Comparison of ENCODE assay signal across 8 cellular contexts in genomic region chr7:873367-874002, GRCh38. TPM values are rescaled to one million over a fixed set of nuclear protein-coding genes. Genes with fewer than 3 reads are reported as not detected.
DNase-seq lines count a peak whose midpoint lies in the region; ATAC-seq, FAIRE-seq and TF ChIP-seq lines count a peak whose summit lies in the region.

No MANE protein-coding gene starts in this region.

- TF ChIP-seq EP300 in HepG2 (IDR thresholded peaks at IDR 0.05; ENCODE audit: low read depth in 2 of 2, low read length in 2 of 2) (peak in 1 of 2 experiments; percentile 44; a peak in 1 of 4 replicates), HepG2 (CRISPR knock-in tag; IDR thresholded peaks at IDR 0.05; ENCODE audit: borderline replicate concordance) (no peak; the same call in 1 of the 2 replicates)

- intact Hi-C loops in HCT116 (cut with micrococcal nuclease) (loop anchor here (1.0 to 5.0 kb wide), 2 partner anchors 87 to 551 kb away; no protein-coding TSS in a partner anchor), HepG2 (cut with micrococcal nuclease; ENCODE audit: unreplicated experiment) (loop anchor here (1.0 to 10.0 kb wide), 3 partner anchors 37 to 87 kb away; no protein-coding TSS in a partner anchor)

- no peaks in the 10 kb centered on the region for H3K27me3 ChIP-seq in BJ (ENCODE audit: control insufficient read depth, insufficient read depth, low read length)
- H3K27me3 ChIP-seq in HCT116 (ENCODE audit: insufficient read depth, low read length), result no peaks in the 10 kb centered on the region
- H3K27me3 ChIP-seq in HepG2 (ENCODE audit: control insufficient read depth in 1 of 2, insufficient read depth in 2 of 2, low read length in 2 of 2), result no peaks in the 10 kb centered on the region

- TF ChIP-seq POLR2A in HCT116 (IDR thresholded peaks at IDR 0.05; ENCODE audit: borderline replicate concordance, extremely low read depth, insufficient read depth, insufficient read length) (no peak), HepG2 (IDR thresholded peaks at IDR 0.05; ENCODE audit: insufficient read depth in 1 of 2, low read depth in 2 of 2, low read length in 2 of 2) (peak in 1 of 2 experiments; percentile 33; a peak in 1 of 4 replicates)

- peak; percentile 43 for ATAC-seq in HCT116
- ATAC-seq in HepG2, result peak; percentile 61
- ATAC-seq in HG03097 (IDR thresholded peaks at IDR 0.05; ENCODE audit: low FRiP score, unreplicated experiment), result no peak

- H3K36me3 ChIP-seq in BJ (ENCODE audit: control insufficient read depth, insufficient read depth, low read length), result peaks cover 10% of the 10 kb centered on the region
- H3K36me3 ChIP-seq in HCT116 (ENCODE audit: control insufficient read depth in 1 of 2, insufficient read depth in 2 of 2, low read length in 2 of 2), result peaks cover 21 to 27% of the 10 kb centered on the region in 2 experiments
- H3K36me3 ChIP-seq in HepG2 (replicated peaks in 1 of 2; ENCODE audit: control insufficient read depth in 1 of 2, insufficient read depth in 2 of 2, low read length in 2 of 2), result peaks cover 5 to 28% of the 10 kb centered on the region in 2 experiments

- peaks cover 10 to 26% of the 10 kb centered on the region in 2 experiments; a peak in 3 of 4 replicates for H3K4me1 ChIP-seq in HCT116 (ENCODE audit: control insufficient read depth in 1 of 2, insufficient read depth in 2 of 2, low read length in 2 of 2)
- peaks cover 17% of the 10 kb centered on the region for H3K4me1 ChIP-seq in HepG2 (ENCODE audit: insufficient read depth, low read length)

- CTCF ChIA-PET in BJ (lab: Yijun Ruan, JAX) (interaction anchor here (0.6 to 5.6 kb wide), 17 partner anchors 9 to 586 kb away, joined by 3 to 80 read pairs (median 6); no protein-coding TSS in a partner anchor), HCT116 (lab: Charles Lee) (interaction anchor here (0.6 to 1.5 kb wide), 10 partner anchors 10 to 552 kb away, joined by 3 to 10 read pairs (median 4); partner anchors contain the start of gene SUN1), HepG2 (lab: Yijun Ruan, JAX; ENCODE audit: low intra/inter-chr PET ratio, low total read pairs) (interaction anchor here (1.6 kb wide), 1 partner anchor 86 kb away, joined by 23 read pairs; no protein-coding TSS in a partner anchor)

- BruUV-seq in HCT116 (replicated peaks; lab: Mats Ljungman, UMichigan), result no TSS peak
- TSS peak; percentile 55 for BruUV-seq in HepG2 (replicated peaks; lab: Mats Ljungman, UMichigan)

- no peak overlapping the region for H3K4me3 ChIP-seq in BJ (ENCODE audit: low read depth, low read length)
- no peak overlapping the region for H3K4me3 ChIP-seq in HCT116 (replicated peaks in 1 of 2; ENCODE audit: low read depth in 1 of 2, low read length in 2 of 2)
- H3K4me3 ChIP-seq in coronary artery, result no peak overlapping the region
- H3K4me3 ChIP-seq in HepG2 (replicated peaks in 1 of 3; ENCODE audit: insufficient read depth in 1 of 3, low read depth in 2 of 3, low read length in 3 of 3), result no peak overlapping the region

- peak overlapping the region; percentile 36 for H3K27ac ChIP-seq in HCT116 (ENCODE audit: low read depth, low read length)
- H3K27ac ChIP-seq in coronary artery, result peak overlapping the region; percentile 34 to 68
- peak overlapping the region; percentile 55 for H3K27ac ChIP-seq in HepG2 (ENCODE audit: extremely low read length, insufficient read depth, low read length)

- H3K9me3 ChIP-seq in HCT116 (ENCODE audit: control insufficient read depth in 1 of 2, insufficient read depth in 1 of 2, low read depth in 1 of 2, low read length in 2 of 2), result no peaks in the 10 kb centered on the region
- no peaks in the 10 kb centered on the region for H3K9me3 ChIP-seq in HepG2 (ENCODE audit: low read length)

- peak; percentile 30 for DNase-seq in BJ (ENCODE audit: low read depth)
- peak; percentile 72 for DNase-seq in HCT116 (ENCODE audit: low read depth, low spot score)
- peak; percentile 44 for DNase-seq in NCI-H526 treated with DMSO at 0.1 percent for 48 hours (lab: John Stamatoyannopoulos, UW)
- DNase-seq in activated CD4-positive, alpha-beta T cell treated with anti-CD3 and anti-CD28 coated beads for 48 hours, result peak; percentile 82
- DNase-seq in coronary artery (ENCODE audit: low spot score), result peak; percentile 85
- peak; percentile 79 for DNase-seq in HepG2 (ENCODE audit: low spot score)
- peak; percentile 70 for DNase-seq in stimulated activated CD4-positive, alpha-beta T cell treated with anti-CD3 and anti-CD28 coated beads, Interleukin-4, amount 100 ng/mL, for 1 hour

- in situ Hi-C loops in HepG2 (cut with HindIII; ENCODE audit: extremely low pct_ligation_motif_present, low pct_unique_long_range_greater_than_20kb), result loop anchor here (5.0 kb wide), 1 partner anchor 86 kb away; no protein-coding TSS in a partner anchor

- H3K79me2 ChIP-seq in HCT116 (ENCODE audit: insufficient read depth, low read length), result peaks cover 21% of the 10 kb centered on the region
- H3K79me2 ChIP-seq in HepG2 (ENCODE audit: insufficient read depth, low read length), result peaks cover 7% of the 10 kb centered on the region

- RAD21 ChIA-PET in HCT116 (lab: Charles Lee; ENCODE audit: low non-redundant PET in 1 of 2, low total read pairs in 2 of 2, uncharacterized antibody in 2 of 2, unreplicated experiment in 2 of 2), result interaction anchor here (0.5 to 0.6 kb wide), 2 partner anchors 53 to 282 kb away, joined by 4 read pairs; no protein-coding TSS in a partner anchor

- peak overlapping the region; percentile 42 for H3K9ac ChIP-seq in HCT116 (ENCODE audit: low read length)
- no peak overlapping the region; the same call in 1 of the 2 replicates for H3K9ac ChIP-seq in HepG2 (ENCODE audit: insufficient read depth, low read depth, low read length)

- H3K4me2 ChIP-seq in HCT116 (ENCODE audit: low read length) (no peak overlapping the region; the same call in 1 of the 2 replicates), HepG2 (ENCODE audit: low read depth, low read length) (no peak overlapping the region)

- H4K20me1 ChIP-seq in HCT116 (ENCODE audit: insufficient read depth), result no peaks in the 10 kb centered on the region; the same call in 1 of the 2 replicates
- peaks cover 5% of the 10 kb centered on the region; the same call in 1 of the 2 replicates for H4K20me1 ChIP-seq in HepG2 (ENCODE audit: insufficient read depth, low read length)

- no peaks in the 10 kb centered on the region for H3K9me2 ChIP-seq in HCT116 (ENCODE audit: insufficient read depth)

- FAIRE-seq in HepG2 (lab: Jason Lieb, UNC), result peak; percentile 90

- POLR2A ChIA-PET in BJ (lab: Charles Lee), result interaction anchor here (0.6 kb wide), 1 partner anchor 260 kb away, joined by 4 read pairs; no protein-coding TSS in a partner anchor
- POLR2A ChIA-PET in HCT116 (lab: Charles Lee), result no interaction called here
- POLR2A ChIA-PET in HepG2 (lab: Yijun Ruan, JAX), result interaction anchor here (1.0 to 1.1 kb wide), 2 partner anchors 28 to 83 kb away, joined by 3 to 5 read pairs; no protein-coding TSS in a partner anchor

- 48% methylated on average over 12 of the region's 18 CpGs for WGBS in HepG2 (ENCODE audit: low lambda C conversion rate)

- no peak for TF ChIP-seq RAD21 in HCT116 (IDR thresholded peaks at IDR 0.05; ENCODE audit: low read depth)
- peak; percentile 80 for TF ChIP-seq RAD21 in HepG2 (CRISPR knock-in tag; IDR thresholded peaks at IDR 0.05)

- TF ChIP-seq CTCF in BJ (IDR thresholded peaks at IDR 0.05; ENCODE audit: insufficient read depth, low read depth, low read length), result peak; percentile 98
- peak in 2 of 3 experiments; percentile 96 to 99; a peak in 4 of 6 replicates for TF ChIP-seq CTCF in HCT116 (IDR thresholded peaks at IDR 0.05 in 2 of 3, conservative IDR thresholded peaks at IDR 0.05 in 1 of 3; ENCODE audit: borderline replicate concordance in 1 of 3, insufficient read depth in 1 of 3, low read depth in 2 of 3, low read length in 2 of 3)
- TF ChIP-seq CTCF in coronary artery (IDR thresholded peaks at IDR 0.05), result peak; percentile 85
- peak; percentile 97 for TF ChIP-seq CTCF in HepG2 (CRISPR knock-in tag; IDR thresholded peaks at IDR 0.05)

- H2AFZ ChIP-seq in HCT116 (ENCODE audit: low read depth, low read length, poor library complexity, severe bottlenecking) (no peak overlapping the region), HepG2 (ENCODE audit: low read length) (no peak overlapping the region)

RNA-seq across cellular contexts. Expression of gene GET4, which starts 2.9 kb away (rescaled TPM):
- polyA plus RNA-seq in BJ (2011; rRNA removed), result 15.6 and 21.7 TPM in 2 replicates
- 8.7 and 15.9 TPM in 2 replicates for polyA minus RNA-seq in BJ (2011; rRNA and poly(A)+ RNA removed)
- total RNA-seq in HCT116 (2021; ENCODE audit: unreplicated experiment), result 44.8 TPM
- 42.1 and 43.4 TPM in 2 replicates for polyA plus RNA-seq in HCT116 (2012)
- total RNA-seq in HepG2 (2016; rRNA removed; fragmentation: Illumina TruSeq; extraction: Trizol), result 28.2 and 31.6 TPM in 2 replicates
- 7.8 and 8.0 TPM in 2 replicates for total RNA-seq in HepG2 (2016; cell fraction: cytosol; rRNA removed; fragmentation: Illumina TruSeq; extraction: Trizol; ENCODE audit: low read depth)
- total RNA-seq in HepG2 (2016; cell fraction: insoluble cytoplasmic fraction; rRNA removed; fragmentation: Illumina TruSeq; extraction: Trizol), result 27.8 and 31.5 TPM in 2 replicates
- 18.9 and 22.1 TPM in 2 replicates for total RNA-seq in HepG2 (2016; cell fraction: membrane; rRNA removed; fragmentation: Illumina TruSeq; extraction: Trizol)
- 26.6 and 28.2 TPM in 2 replicates for total RNA-seq in HepG2 (2016; cell fraction: nucleus; rRNA removed; fragmentation: Illumina TruSeq; extraction: Trizol)
- polyA plus RNA-seq in HepG2 (2011; rRNA removed), result 35.2 and 44.4 TPM in 2 replicates
- polyA plus RNA-seq in HepG2 (2011; cell fraction: cytosol; rRNA removed), result 32.6 and 49.3 TPM in 2 replicates
- 186 and 201 TPM in 2 replicates for polyA plus RNA-seq in HepG2 (2011; cell fraction: nucleus; rRNA removed)
- 33.0 and 39.4 TPM in 2 replicates for polyA plus RNA-seq in HepG2 (2012)
- 13.8 and 16.4 TPM in 2 replicates for polyA plus RNA-seq in HepG2 (2016; cell fraction: cytosol; fragmentation: Illumina TruSeq; extraction: Trizol; ENCODE audit: low read depth)
- polyA plus RNA-seq in HepG2 (2016; cell fraction: insoluble cytoplasmic fraction; fragmentation: Illumina TruSeq; extraction: Trizol; ENCODE audit: low read depth), result 49.1 and 51.2 TPM in 2 replicates
- 21.9 and 26.3 TPM in 2 replicates for polyA plus RNA-seq in HepG2 (2016; cell fraction: membrane; fragmentation: Illumina TruSeq; extraction: Trizol; ENCODE audit: low read depth)
- polyA plus RNA-seq in HepG2 (2016; cell fraction: nucleus; fragmentation: Illumina TruSeq; extraction: Trizol; ENCODE audit: insufficient read depth, low read depth), result 111 and 112 TPM in 2 replicates
- polyA minus RNA-seq in HepG2 (2011; rRNA and poly(A)+ RNA removed; ENCODE audit: low replicate concordance), result 16.3 and 17.4 TPM in 2 replicates
- polyA minus RNA-seq in HepG2 (2011; cell fraction: cytosol; rRNA and poly(A)+ RNA removed), result 9.7 and 12.6 TPM in 2 replicates
- 19.2 and 26.4 TPM in 2 replicates for polyA minus RNA-seq in HepG2 (2011; cell fraction: nucleus; rRNA and poly(A)+ RNA removed)

RNA-seq across cellular contexts. Expression of gene SUN1, which starts 41.2 kb away (rescaled TPM):
- polyA plus RNA-seq in BJ (2011; rRNA removed) (177 and 222 TPM in 2 replicates), HepG2 (2011; rRNA removed) (126 and 140 TPM in 2 replicates)
- polyA minus RNA-seq in BJ (2011; rRNA and poly(A)+ RNA removed), result 87.6 and 107 TPM in 2 replicates
- total RNA-seq in HCT116 (2021; ENCODE audit: unreplicated experiment) (181 TPM), HepG2 (2016; rRNA removed; fragmentation: Illumina TruSeq; extraction: Trizol) (23.2 and 47.0 TPM in 2 replicates)
- polyA plus RNA-seq in HCT116 (2012), result 211 and 224 TPM in 2 replicates
- 20.5 and 20.8 TPM in 2 replicates for total RNA-seq in HepG2 (2016; cell fraction: cytosol; rRNA removed; fragmentation: Illumina TruSeq; extraction: Trizol; ENCODE audit: low read depth)
- 23.7 and 48.5 TPM in 2 replicates for total RNA-seq in HepG2 (2016; cell fraction: insoluble cytoplasmic fraction; rRNA removed; fragmentation: Illumina TruSeq; extraction: Trizol)
- total RNA-seq in HepG2 (2016; cell fraction: membrane; rRNA removed; fragmentation: Illumina TruSeq; extraction: Trizol), result 17.9 and 19.0 TPM in 2 replicates
- 73.3 and 80.7 TPM in 2 replicates for total RNA-seq in HepG2 (2016; cell fraction: nucleus; rRNA removed; fragmentation: Illumina TruSeq; extraction: Trizol)
- polyA plus RNA-seq in HepG2 (2011; cell fraction: cytosol; rRNA removed), result 172 and 209 TPM in 2 replicates
- 652 and 741 TPM in 2 replicates for polyA plus RNA-seq in HepG2 (2011; cell fraction: nucleus; rRNA removed)
- polyA plus RNA-seq in HepG2 (2012), result 71.5 and 75.9 TPM in 2 replicates
- 8.3 and 11.8 TPM in 2 replicates for polyA plus RNA-seq in HepG2 (2016; cell fraction: cytosol; fragmentation: Illumina TruSeq; extraction: Trizol; ENCODE audit: low read depth)
- polyA plus RNA-seq in HepG2 (2016; cell fraction: insoluble cytoplasmic fraction; fragmentation: Illumina TruSeq; extraction: Trizol; ENCODE audit: low read depth), result 18.4 and 20.2 TPM in 2 replicates
- polyA plus RNA-seq in HepG2 (2016; cell fraction: membrane; fragmentation: Illumina TruSeq; extraction: Trizol; ENCODE audit: low read depth), result 7.5 and 9.3 TPM in 2 replicates
- 160 and 177 TPM in 2 replicates for polyA plus RNA-seq in HepG2 (2016; cell fraction: nucleus; fragmentation: Illumina TruSeq; extraction: Trizol; ENCODE audit: insufficient read depth, low read depth)
- 212 and 267 TPM in 2 replicates for polyA minus RNA-seq in HepG2 (2011; rRNA and poly(A)+ RNA removed; ENCODE audit: low replicate concordance)
- polyA minus RNA-seq in HepG2 (2011; cell fraction: cytosol; rRNA and poly(A)+ RNA removed), result 55.5 and 58.0 TPM in 2 replicates
- 208 and 210 TPM in 2 replicates for polyA minus RNA-seq in HepG2 (2011; cell fraction: nucleus; rRNA and poly(A)+ RNA removed)

Comparison
In these comparisons a context has a peak if more than half of its experiments do, and no peak if none do; other contexts are left out.
1. DNase-seq: peak in every context shown above with its lines; median percentile 85 in coronary artery; 82 in activated CD4-positive, alpha-beta T cell treated with anti-CD3 and anti-CD28 coated beads for 48 hours; 79 in HepG2; 72 in HCT116; 70 in stimulated activated CD4-positive, alpha-beta T cell treated with anti-CD3 and anti-CD28 coated beads, Interleukin-4, amount 100 ng/mL, for 1 hour; 44 in NCI-H526 treated with DMSO at 0.1 percent for 48 hours; 30 in BJ.